Comparison of ENCODE assay signal across 8 cellular contexts in genomic region chr15:25501828-25502446, GRCh38.
DNase-seq lines count a peak whose midpoint lies in the region; ATAC-seq and TF ChIP-seq lines count a peak whose summit lies in the region.

No MANE protein-coding gene starts in this region.

- H3K27me3 ChIP-seq in BE2C, result peaks cover 3% of the 10 kb centered on the region; the same call in 1 of the 2 replicates
- H3K27me3 ChIP-seq in H7 (ENCODE audit: control insufficient read depth, insufficient read depth, low read length), result no peaks in the 10 kb centered on the region
- no peaks in the 10 kb centered on the region for H3K27me3 ChIP-seq in right atrium auricular region
- no peaks in the 10 kb centered on the region for H3K27me3 ChIP-seq in thyroid gland

- peak; percentile 54 for TF ChIP-seq CTCF in BE2C (IDR thresholded peaks at IDR 0.05; ENCODE audit: low read depth, low read length)
- TF ChIP-seq CTCF in right atrium auricular region (IDR thresholded peaks at IDR 0.05), result peak; percentile 30 to 71
- peak; percentile 35 to 96 (median 78) for TF ChIP-seq CTCF in thyroid gland (IDR thresholded peaks at IDR 0.05)

- H3K9me3 ChIP-seq in BE2C (no peaks in the 10 kb centered on the region), right atrium auricular region (no peaks in the 10 kb centered on the region), thyroid gland (no peaks in the 10 kb centered on the region)

- H3K36me3 ChIP-seq in BE2C (no peaks in the 10 kb centered on the region), H7 (replicated peaks; ENCODE audit: control insufficient read depth, insufficient read depth, low read length) (no peaks in the 10 kb centered on the region), right atrium auricular region (no peaks in the 10 kb centered on the region), thyroid gland (no peaks in the 10 kb centered on the region)

- WGBS in thyroid gland, 2 donors, result 10 to 14% methylated on average over 5 of the region's 5 CpGs

- H3K4me3 ChIP-seq in BE2C (ENCODE audit: low read depth, low read length) (no peak overlapping the region), H7 (ENCODE audit: insufficient read depth, low read depth, low read length) (no peak overlapping the region), right atrium auricular region (no peak overlapping the region), thyroid gland (replicated peaks in 1 of 3) (no peak overlapping the region)

- H3K4me1 ChIP-seq in BE2C (no peaks in the 10 kb centered on the region), right atrium auricular region (no peaks in the 10 kb centered on the region), thyroid gland (peaks cover 6 to 10% of the 10 kb centered on the region in 2 donors)

- DNase-seq in BE2C, result peak; percentile 13
- DNase-seq in H7, result peak; percentile 29
- DNase-seq in SW480 (ENCODE audit: low spot score), result peak; percentile 25
- DNase-seq in right atrium auricular region (ENCODE audit: low spot score), result no peak
- DNase-seq in thyroid gland, result peak; percentile 68 to 72

- H3K27ac ChIP-seq in right atrium auricular region (no peak overlapping the region), thyroid gland (no peak overlapping the region)

- TF ChIP-seq POLR2A in thyroid gland (IDR thresholded peaks at IDR 0.05), result no peak

- intact Hi-C loops in thyroid gland (cut with DNase I), result loop anchor here (10.0 kb wide), 2 partner anchors 367 to 1363 kb away; partner anchors contain the start of gene GABRA5

- no peak for ATAC-seq in HG02798 (IDR thresholded peaks at IDR 0.05; ENCODE audit: poor library complexity, unreplicated experiment)
- no peak for ATAC-seq in HG02610 (IDR thresholded peaks at IDR 0.05; ENCODE audit: unreplicated experiment)
- ATAC-seq in GM19397 (IDR thresholded peaks at IDR 0.05; ENCODE audit: unreplicated experiment), result no peak
